16 cellular contexts compared by ENCODE assay signal in genomic region chr7:155780884-155781283, GRCh38. TPM values are rescaled to one million over a fixed set of nuclear protein-coding genes. Genes with fewer than 3 reads are reported as not detected.
DNase-seq lines count a peak whose midpoint lies in the region; ATAC-seq and TF ChIP-seq lines count a peak whose summit lies in the region.
"Had no signal": no experiment of that assay in that cellular context is flagged by ENCODE, and none has a peak within 500 bp of the region (broad histone marks: within the 10 kb centered on the region; RNA-seq: fewer than 3 reads in every experiment).

No MANE protein-coding gene starts in this region.

- H3K27ac Mint-ChIP-seq in natural killer cell treated with Interleukin-12 subunit alpha and Interleukin-12 subunit beta and Interleukin-15 and Interleukin-18, amount 100 ng/mL, for 72 hours, result no peak overlapping the region
- H3K27ac Mint-ChIP-seq in natural killer cell (no peak overlapping the region), endothelial cell (ENCODE audit: unreplicated experiment) (peak overlapping the region; percentile 16)

- ATAC-seq in natural killer cell treated with Interleukin-12 subunit alpha and Interleukin-12 subunit beta and Interleukin-15 and Interleukin-18, amount 100 ng/mL, for 72 hours, result no peak
- no peak for ATAC-seq in natural killer cell
- no peak for ATAC-seq in psoas muscle
- ATAC-seq: HCT116 had no signal

- intact Hi-C loops in natural killer cell (cut with micrococcal nuclease), result no loop called here
- intact Hi-C loops in stomach (cut with DNase I; ENCODE audit: low total_unique reads), result no loop called here
- intact Hi-C loops in psoas muscle (cut with DNase I), result no loop called here

- H3K9me3 ChIP-seq in neuronal stem cell (replicated peaks in 1 of 2; ENCODE audit: control insufficient read depth in 2 of 2, insufficient read depth in 1 of 2, low read depth in 1 of 2, low read length in 2 of 2), result peaks cover 0 to 4% of the 10 kb centered on the region in 2 donors
- H3K9me3 ChIP-seq in stomach, result no peaks in the 10 kb centered on the region
- no peaks in the 10 kb centered on the region for H3K9me3 ChIP-seq in MG63
- no peaks in the 10 kb centered on the region for H3K9me3 ChIP-seq in psoas muscle
- H3K9me3 ChIP-seq: BE2C had no signal

- H3K4me1 Mint-ChIP-seq in natural killer cell treated with Interleukin-12 subunit alpha and Interleukin-12 subunit beta and Interleukin-15 and Interleukin-18, amount 100 ng/mL, for 72 hours (ENCODE audit: low read depth in 2 of 2), result peaks cover 0 to 3% of the 10 kb centered on the region in 2 donors
- peaks cover under 1 to 10% of the 10 kb centered on the region in 2 donors for H3K4me1 Mint-ChIP-seq in natural killer cell
- H3K4me1 Mint-ChIP-seq in endothelial cell (ENCODE audit: unreplicated experiment), result no peaks in the 10 kb centered on the region

- H3K27me3 ChIP-seq in neuronal stem cell (ENCODE audit: control insufficient read depth in 3 of 3, insufficient read depth in 3 of 3, low read depth in 1 of 3, low read length in 3 of 3) (no peaks in the 10 kb centered on the region), stomach (no peaks in the 10 kb centered on the region), MG63 (no peaks in the 10 kb centered on the region), psoas muscle (ENCODE audit: insufficient read depth in 3 of 3, low read length in 2 of 3) (no peaks in the 10 kb centered on the region)
- H3K27me3 ChIP-seq: BE2C had no signal

- no peaks in the 10 kb centered on the region for H3K4me1 ChIP-seq in neuronal stem cell (ENCODE audit: control insufficient read depth in 2 of 2, insufficient read depth in 1 of 2, low read depth in 1 of 2, low read length in 2 of 2)
- H3K4me1 ChIP-seq in stomach, result no peaks in the 10 kb centered on the region
- no peaks in the 10 kb centered on the region for H3K4me1 ChIP-seq in psoas muscle
- H3K4me1 ChIP-seq: BE2C had no signal

- H4K8ac ChIP-seq in neuronal stem cell (ENCODE audit: low read depth, low read length), result no peak overlapping the region

- TF ChIP-seq EP300 in stomach (IDR thresholded peaks at IDR 0.05), result no peak

- peak; percentile 29 for DNase-seq in natural killer cell treated with Interleukin-12 subunit alpha and Interleukin-12 subunit beta and Interleukin-15 and Interleukin-18, amount 100 ng/mL, for 72 hours (ENCODE audit: low spot score)
- DNase-seq in natural killer cell, result no peak
- DNase-seq in endothelial cell (ENCODE audit: low spot score), result no peak
- DNase-seq in neuronal stem cell (ENCODE audit: low spot score), result no peak
- DNase-seq in stomach, result peak; percentile 10
- no peak for DNase-seq in MG63
- no peak for DNase-seq in superior temporal gyrus (ENCODE audit: extremely low spot score)
- DNase-seq in psoas muscle, result no peak
- DNase-seq: BE2C; CD4-positive, alpha-beta memory T cell; DND-41; GDM1 had no signal

- no peak overlapping the region for H2BK15ac ChIP-seq in neuronal stem cell (ENCODE audit: low read length)

- no CpG with 5 or more reads among the region's 24 CpGs for WGBS in neuronal stem cell (ENCODE audit: extremely low coverage in 2 of 2, insufficient read length in 2 of 2, insufficient replicate concordance in 1 of 2), 2 donors
- WGBS in stomach, 5 donors, result 95 to 97% (median 97%) methylated on average over 24 of the region's 24 CpGs
- WGBS in psoas muscle, 3 donors, result 93 to 95% (median 95%) methylated on average over 24 of the region's 24 CpGs

- no peaks in the 10 kb centered on the region for H3K9me3 Mint-ChIP-seq in natural killer cell treated with Interleukin-12 subunit alpha and Interleukin-12 subunit beta and Interleukin-15 and Interleukin-18, amount 100 ng/mL, for 72 hours
- H3K9me3 Mint-ChIP-seq in natural killer cell (no peaks in the 10 kb centered on the region), endothelial cell (ENCODE audit: unreplicated experiment) (no peaks in the 10 kb centered on the region)

- no peaks in the 10 kb centered on the region for H3K79me1 ChIP-seq in neuronal stem cell (ENCODE audit: low read depth, low read length)

- H2AFZ ChIP-seq in neuronal stem cell (ENCODE audit: low read length), result no peak overlapping the region

- no peak overlapping the region for H3K14ac ChIP-seq in neuronal stem cell (ENCODE audit: low read length)

- TF ChIP-seq CTCF in natural killer cell (IDR thresholded peaks at IDR 0.05), result no peak
- no peak for TF ChIP-seq CTCF in endothelial cell (IDR thresholded peaks at IDR 0.05; ENCODE audit: unreplicated experiment)
- TF ChIP-seq CTCF in stomach (IDR thresholded peaks at IDR 0.05), result no peak
- TF ChIP-seq CTCF in psoas muscle (IDR thresholded peaks at IDR 0.05), result no peak

- H3K36me3 Mint-ChIP-seq in natural killer cell treated with Interleukin-12 subunit alpha and Interleukin-12 subunit beta and Interleukin-15 and Interleukin-18, amount 100 ng/mL, for 72 hours, result peaks cover 12% of the 10 kb centered on the region
- no peaks in the 10 kb centered on the region for H3K36me3 Mint-ChIP-seq in natural killer cell
- peaks cover 32% of the 10 kb centered on the region for H3K36me3 Mint-ChIP-seq in endothelial cell (ENCODE audit: low read depth, unreplicated experiment)

- H3K4me3 Mint-ChIP-seq in natural killer cell treated with Interleukin-12 subunit alpha and Interleukin-12 subunit beta and Interleukin-15 and Interleukin-18, amount 100 ng/mL, for 72 hours, result no peak overlapping the region
- H3K4me3 Mint-ChIP-seq in natural killer cell, result no peak overlapping the region
- H3K4me3 Mint-ChIP-seq in endothelial cell (ENCODE audit: unreplicated experiment), result no peak overlapping the region

- H3K27me3 Mint-ChIP-seq in natural killer cell treated with Interleukin-12 subunit alpha and Interleukin-12 subunit beta and Interleukin-15 and Interleukin-18, amount 100 ng/mL, for 72 hours, result no peaks in the 10 kb centered on the region
- H3K27me3 Mint-ChIP-seq in natural killer cell (ENCODE audit: low read depth in 2 of 2) (no peaks in the 10 kb centered on the region), endothelial cell (ENCODE audit: unreplicated experiment) (peaks cover 12% of the 10 kb centered on the region)

- no peak overlapping the region for H4K91ac ChIP-seq in neuronal stem cell (ENCODE audit: low read depth, low read length, poor library complexity)

- TF ChIP-seq POLR2A in stomach (IDR thresholded peaks at IDR 0.05), result no peak

- peaks cover 18 to 85% of the 10 kb centered on the region in 2 donors for H3K36me3 ChIP-seq in neuronal stem cell (replicated peaks in 1 of 2; ENCODE audit: control insufficient read depth in 2 of 2, insufficient read depth in 2 of 2, low read length in 2 of 2)
- peaks cover 15 to 92% (median 88%) of the 10 kb centered on the region in 4 donors for H3K36me3 ChIP-seq in stomach
- no peaks in the 10 kb centered on the region; the same call in 1 of the 2 replicates for H3K36me3 ChIP-seq in MG63
- peaks cover 9 to 60% of the 10 kb centered on the region in 2 donors for H3K36me3 ChIP-seq in psoas muscle (ENCODE audit: insufficient read depth in 1 of 2, low read depth in 1 of 2)

- H3K27ac ChIP-seq in neuronal stem cell (replicated peaks; ENCODE audit: low read length), result no peak overlapping the region
- H3K27ac ChIP-seq in stomach, result no peak overlapping the region
- H3K27ac ChIP-seq in psoas muscle, result no peak overlapping the region
- H3K27ac ChIP-seq: C4-2B, HL-60 had no signal

- H3K4ac ChIP-seq in neuronal stem cell (ENCODE audit: low read length), result no peak overlapping the region

- H3K4me2 ChIP-seq in neuronal stem cell (ENCODE audit: insufficient read depth, low read length, poor library complexity, severe bottlenecking), result no peak overlapping the region

- no peak overlapping the region for H2AK5ac ChIP-seq in neuronal stem cell (ENCODE audit: low read depth, low read length)

- no peak overlapping the region for H3K18ac ChIP-seq in neuronal stem cell (ENCODE audit: low read length)

- H2BK5ac ChIP-seq in neuronal stem cell (ENCODE audit: low read length), result no peak overlapping the region

- H3K23ac ChIP-seq in neuronal stem cell (ENCODE audit: low read depth, low read length, poor library complexity), result peak overlapping the region; percentile 8

- H3K9ac ChIP-seq in neuronal stem cell (ENCODE audit: low read depth, low read length, poor library complexity), result no peak overlapping the region

- H2BK120ac ChIP-seq in neuronal stem cell (ENCODE audit: low read depth, low read length), result no peak overlapping the region

- H2BK12ac ChIP-seq in neuronal stem cell (ENCODE audit: low read length), result no peak overlapping the region

- H3K4me3 ChIP-seq in neuronal stem cell (ENCODE audit: low read length in 2 of 2), result peak overlapping the region in 1 of 2 donors; percentile 12
- H3K4me3 ChIP-seq in stomach, result no peak overlapping the region
- no peak overlapping the region for H3K4me3 ChIP-seq in MG63
- no peak overlapping the region for H3K4me3 ChIP-seq in psoas muscle

RNA-seq across cellular contexts. Expression of gene SHH, which starts 31.4 kb away (rescaled TPM):
- total RNA-seq in natural killer cell treated with Interleukin-12 subunit alpha and Interleukin-12 subunit beta and Interleukin-15 and Interleukin-18, amount 100 ng/mL, for 72 hours, result not detected
- not detected for total RNA-seq in natural killer cell
- total RNA-seq in endothelial cell (ENCODE audit: unreplicated experiment), result 0.26 TPM
- 0.08 TPM for polyA plus RNA-seq in neuronal stem cell (2013, experiment 1 of 2)
- polyA plus RNA-seq in neuronal stem cell (2013, experiment 2 of 2), result 0.06 TPM
- 10 to 100 TPM in 1 of 5 donors, 1 to 10 TPM in 1, under 1 TPM in 3; 0.29 to 11.0 (median 0.89) TPM for total RNA-seq in stomach
- polyA plus RNA-seq in stomach, result 1 to 10 TPM; 1.9 to 3.5 (median 2.3) TPM
- not detected in 2 replicates for total RNA-seq in MG63 (2014; rRNA removed; shearing (Covaris generic); ENCODE audit: low replicate concordance)
- not detected for total RNA-seq in psoas muscle
- under 1 TPM in 2 of 3 donors, not detected in 1; 0.01 TPM for polyA plus RNA-seq in psoas muscle
- total RNA-seq: CD4-positive, alpha-beta memory T cell; H4 had no signal

Comparison
In these comparisons a context has a peak if more than half of its experiments do, and no peak if none do; other contexts are left out.
1. DNase-seq: peak in natural killer cell treated with Interleukin-12 subunit alpha and Interleukin-12 subunit beta and Interleukin-15 and Interleukin-18, amount 100 ng/mL, for 72 hours (single experiment) and stomach (single experiment); none in natural killer cell (single experiment), endothelial cell (single experiment), neuronal stem cell (single experiment), MG63 (single experiment), superior temporal gyrus (single experiment) and psoas muscle (0 of 2).